9 cellular contexts compared by ENCODE assay signal in the genomic region with DNA sequence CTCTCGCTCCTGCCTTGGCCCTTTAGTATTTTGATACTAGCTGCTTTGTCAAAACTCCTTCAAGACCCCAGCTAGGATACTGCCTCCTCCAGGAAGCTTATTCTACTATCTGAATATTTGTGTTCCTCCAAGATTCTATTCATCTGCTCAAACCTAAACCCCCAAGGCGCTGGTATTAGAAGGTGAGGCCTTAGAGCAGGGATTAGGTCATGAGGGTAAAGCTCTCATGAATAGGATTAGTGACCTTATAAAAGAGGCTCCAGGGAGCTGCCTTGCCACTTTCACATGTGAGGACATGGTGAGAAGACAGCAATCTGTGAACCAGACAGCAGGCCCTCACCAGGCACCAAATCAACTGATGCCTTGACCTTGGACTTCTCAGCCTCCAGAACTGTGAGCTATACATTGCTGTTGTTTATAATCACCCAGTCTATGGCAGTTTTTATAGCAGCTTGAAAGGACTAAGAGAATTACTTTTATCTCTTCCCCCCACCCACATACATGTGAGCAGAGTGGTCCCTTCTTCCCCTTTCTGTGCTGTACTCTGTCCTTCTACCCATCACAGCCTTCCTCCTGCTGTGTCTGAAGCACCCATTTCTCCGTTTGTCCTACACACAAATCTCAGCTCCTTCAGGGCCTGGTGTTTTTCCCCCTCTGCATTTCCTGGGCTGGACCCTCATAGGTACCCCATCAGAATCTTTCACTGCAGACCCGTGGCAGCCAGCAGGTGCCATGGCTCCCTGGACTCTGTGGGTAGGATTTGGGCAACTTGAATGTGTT. TPM values are rescaled to one million over a fixed set of nuclear protein-coding genes. Genes with fewer than 3 reads are reported as not detected.
A peak's percentile ranks its signal among the peaks of the same experiment; 100 is the strongest.
DNase-seq lines count a peak whose midpoint lies in the region; TF ChIP-seq lines count a peak whose summit lies in the region.
"Had no signal": no experiment of that assay in that cellular context is flagged by ENCODE, and none has a peak within 500 bp of the region (broad histone marks: within the 10 kb centered on the region; RNA-seq: fewer than 3 reads in every experiment).

No MANE protein-coding gene starts in this region.

- H3K9me3 ChIP-seq in OCI-LY7 (ENCODE audit: low read length) (no peaks in the 10 kb centered on the region), stomach smooth muscle (ENCODE audit: control insufficient read depth in 2 of 2, low read length in 2 of 2) (no peaks in the 10 kb centered on the region)

- peak overlapping the region; percentile 85 for H3K4me2 ChIP-seq in OCI-LY7 (ENCODE audit: low read length)

- BruUV-seq in OCI-LY7 (replicated peaks; lab: Mats Ljungman, UMichigan) = no TSS peak

- CTCF ChIA-PET in OCI-LY7 (lab: Charles Lee; ENCODE audit: unreplicated experiment) = interaction anchor here (0.6 to 1.2 kb wide), 5 partner anchors 9 to 143 kb away, joined by 3 to 6 read pairs (median 3); no protein-coding TSS in a partner anchor

- H3K79me2 ChIP-seq in OCI-LY7 (ENCODE audit: insufficient read depth, low read depth, low read length) = no peaks in the 10 kb centered on the region

- no peak overlapping the region for H3K4me3 Mint-ChIP-seq in T-helper 2 cell treated with Interferon-gamma antibody and Interleukin-4, amounts not matched to agents 5 μg/mL and 100 μg/mL, for 36 hours
- H3K4me3 Mint-ChIP-seq in glutamatergic neuron (ENCODE audit: unreplicated experiment) = peak overlapping the region; percentile 8
- H3K4me3 Mint-ChIP-seq: activated naive CD8-positive, alpha-beta T cell had no signal

- peaks cover 36% of the 10 kb centered on the region for H3K4me1 ChIP-seq in OCI-LY7 (ENCODE audit: insufficient read depth, low read length, poor library complexity, severe bottlenecking)
- H3K4me1 ChIP-seq in stomach smooth muscle (ENCODE audit: control insufficient read depth, insufficient read depth, low read length) = peaks cover 62% of the 10 kb centered on the region

- intact Hi-C loops in OCI-LY7 (cut with micrococcal nuclease; ENCODE audit: unreplicated experiment) = no loop called here

- H3K36me3 ChIP-seq in OCI-LY7 (ENCODE audit: insufficient read depth, low read length) (no peaks in the 10 kb centered on the region), stomach smooth muscle (ENCODE audit: control insufficient read depth in 2 of 2, insufficient read depth in 2 of 2, low read length in 2 of 2) (peaks cover 0 to 2% of the 10 kb centered on the region in 2 donors), H7 (replicated peaks; ENCODE audit: control insufficient read depth, insufficient read depth, low read length) (no peaks in the 10 kb centered on the region)

- H3K27ac ChIP-seq in OCI-LY7 (ENCODE audit: low read depth, low read length, poor library complexity, severe bottlenecking) (peak overlapping the region; percentile 42), stomach smooth muscle (ENCODE audit: low read length) (peak overlapping the region; percentile 74)

- peaks cover 6% of the 10 kb centered on the region for H3K4me1 Mint-ChIP-seq in T-helper 2 cell treated with Interferon-gamma antibody and Interleukin-4, amounts not matched to agents 5 μg/mL and 100 μg/mL, for 36 hours (ENCODE audit: low read depth)
- peaks cover 25% of the 10 kb centered on the region for H3K4me1 Mint-ChIP-seq in glutamatergic neuron (ENCODE audit: low read depth, unreplicated experiment)

- H3K36me3 Mint-ChIP-seq in T-helper 2 cell treated with Interferon-gamma antibody and Interleukin-4, amounts not matched to agents 5 μg/mL and 100 μg/mL, for 36 hours (ENCODE audit: low read depth) = no peaks in the 10 kb centered on the region
- H3K36me3 Mint-ChIP-seq in glutamatergic neuron (ENCODE audit: unreplicated experiment) = no peaks in the 10 kb centered on the region

- H3K27me3 Mint-ChIP-seq in T-helper 2 cell treated with Interferon-gamma antibody and Interleukin-4, amounts not matched to agents 5 μg/mL and 100 μg/mL, for 36 hours (ENCODE audit: low read depth) = no peaks in the 10 kb centered on the region
- peaks cover 2% of the 10 kb centered on the region for H3K27me3 Mint-ChIP-seq in glutamatergic neuron (ENCODE audit: unreplicated experiment)
- H3K27me3 Mint-ChIP-seq: activated naive CD8-positive, alpha-beta T cell had no signal

- POLR2A ChIA-PET in OCI-LY7 (lab: Charles Lee) = interaction anchor here (0.7 to 2.1 kb wide), 8 partner anchors 9 to 167 kb away, joined by 3 to 7 read pairs (median 3); a partner anchor contains a TSS

- H4K20me1 ChIP-seq in OCI-LY7 (ENCODE audit: insufficient read depth, low read length) = peaks cover 7% of the 10 kb centered on the region; the same call in 1 of the 2 replicates

- peak overlapping the region; percentile 44; the same call in 1 of the 2 replicates for H2AFZ ChIP-seq in OCI-LY7 (ENCODE audit: low read length)

- H3K27ac Mint-ChIP-seq in T-helper 2 cell treated with Interferon-gamma antibody and Interleukin-4, amounts not matched to agents 5 μg/mL and 100 μg/mL, for 36 hours = peak overlapping the region; percentile 47
- H3K27ac Mint-ChIP-seq in glutamatergic neuron (ENCODE audit: unreplicated experiment) = peak overlapping the region; percentile 62
- H3K27ac Mint-ChIP-seq: activated naive CD8-positive, alpha-beta T cell had no signal

- H3K9ac ChIP-seq in stomach smooth muscle (ENCODE audit: low read length in 2 of 2) = peak overlapping the region in 1 of 2 donors; percentile 21

- DNase-seq in T-helper 2 cell treated with Interferon-gamma antibody and Interleukin-4, amounts not matched to agents 5 μg/mL and 100 μg/mL, for 36 hours (ENCODE audit: low spot score) = no peak
- DNase-seq in T-helper 2 cell = no peak
- peak; percentile 13 for DNase-seq in OCI-LY7 (ENCODE audit: low spot score)
- DNase-seq in glutamatergic neuron = peak; percentile 3
- no peak for DNase-seq in COLO668 (lab: John Stamatoyannopoulos, UW; ENCODE audit: unreplicated experiment)
- no peak for DNase-seq in cerebellum (ENCODE audit: low spot score)
- no peak for DNase-seq in H7

- H3K9me3 Mint-ChIP-seq in T-helper 2 cell treated with Interferon-gamma antibody and Interleukin-4, amounts not matched to agents 5 μg/mL and 100 μg/mL, for 36 hours = no peaks in the 10 kb centered on the region
- H3K9me3 Mint-ChIP-seq in glutamatergic neuron (ENCODE audit: unreplicated experiment) = no peaks in the 10 kb centered on the region

- TF ChIP-seq CTCF in OCI-LY7 (conservative IDR thresholded peaks at IDR 0.05; ENCODE audit: low read length) (peak; percentile 19; the same call in 1 of the 2 replicates), glutamatergic neuron (IDR thresholded peaks at IDR 0.05; ENCODE audit: partially characterized antibody, unreplicated experiment) (no peak)

- H3K4me3 ChIP-seq in OCI-LY7 (ENCODE audit: low read depth, low read length, poor library complexity, severe bottlenecking) (peak overlapping the region; percentile 36), stomach smooth muscle (ENCODE audit: low read length in 2 of 2) (no peak overlapping the region), H7 (ENCODE audit: insufficient read depth, low read depth, low read length) (no peak overlapping the region)

- H3K27me3 ChIP-seq in stomach smooth muscle (ENCODE audit: control insufficient read depth in 1 of 2, insufficient read depth in 2 of 2, low read length in 2 of 2) (no peaks in the 10 kb centered on the region), H7 (ENCODE audit: control insufficient read depth, insufficient read depth, low read length) (no peaks in the 10 kb centered on the region)

- no peaks in the 10 kb centered on the region for H3K9me2 ChIP-seq in OCI-LY7 (ENCODE audit: insufficient read depth, low read length)

RNA-seq across cellular contexts. Expression of a gene that starts 54.5 kb away (rescaled TPM):
- 9.5 and 10.6 TPM in 2 replicates for total RNA-seq in OCI-LY7 (2014; rRNA removed; shearing (Covaris generic))
- total RNA-seq in OCI-LY7 (2022) (15.0 and 15.2 TPM in 2 replicates), glutamatergic neuron (ENCODE audit: unreplicated experiment) (23.8 TPM), cerebellum (10.0 TPM)
- 30.2 and 41.3 TPM in 2 replicates for total RNA-seq in H7 (2014; rRNA removed; shearing (Covaris generic))

Comparison
In these comparisons a context has a peak if more than half of its experiments do, and no peak if none do; other contexts are left out.
1. DNase-seq: peak in OCI-LY7 (single experiment) and glutamatergic neuron (single experiment); none in T-helper 2 cell treated with Interferon-gamma antibody and Interleukin-4, amounts not matched to agents 5 μg/mL and 100 μg/mL, for 36 hours (single experiment), T-helper 2 cell (0 of 5), COLO668 (single experiment), cerebellum (single experiment) and H7 (single experiment).